9 cellular contexts compared by ENCODE assay signal in the genomic region with DNA sequence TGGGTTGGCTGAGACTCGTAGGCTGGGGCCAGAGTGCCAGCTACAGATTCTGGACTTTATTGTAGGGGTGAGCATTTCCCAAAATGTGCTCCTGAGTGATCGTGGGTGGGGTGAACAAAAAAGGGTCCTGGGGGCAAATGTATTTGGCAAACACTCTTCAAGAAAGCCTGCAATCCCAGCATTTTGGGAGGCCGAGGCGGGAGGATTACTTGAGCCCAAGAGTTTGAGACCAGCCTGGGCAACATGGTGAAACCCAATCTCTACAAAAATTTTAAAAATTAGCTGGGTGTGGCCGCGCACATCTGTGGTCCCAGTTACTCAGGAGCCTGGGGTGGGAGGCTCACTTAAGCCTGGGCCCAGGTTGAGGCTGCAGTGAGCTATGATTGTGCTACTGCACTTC. TPM values are rescaled to one million over a fixed set of nuclear protein-coding genes. Genes with fewer than 3 reads are reported as not detected.
DNase-seq lines count a peak whose midpoint lies in the region; ATAC-seq and TF ChIP-seq lines count a peak whose summit lies in the region.
"Had no signal": no experiment of that assay in that cellular context is flagged by ENCODE, and none has a peak within 500 bp of the region (broad histone marks: within the 10 kb centered on the region; RNA-seq: fewer than 3 reads in every experiment).

No MANE protein-coding gene starts in this region.

- H3K36me3 ChIP-seq in Peyer's patch (no peaks in the 10 kb centered on the region), rectal smooth muscle tissue (ENCODE audit: control insufficient read depth, insufficient read depth, low read length) (no peaks in the 10 kb centered on the region)
- H3K36me3 ChIP-seq: brain microvascular endothelial cell had no signal

- H3K27me3 ChIP-seq in Peyer's patch (no peaks in the 10 kb centered on the region), rectal smooth muscle tissue (ENCODE audit: control insufficient read depth, insufficient read depth, low read length) (no peaks in the 10 kb centered on the region)
- H3K27me3 ChIP-seq: brain microvascular endothelial cell had no signal

- peaks cover 12 to 24% (median 17%) of the 10 kb centered on the region in 4 donors for H3K4me1 ChIP-seq in Peyer's patch
- H3K4me1 ChIP-seq in rectal smooth muscle tissue (ENCODE audit: control insufficient read depth, insufficient read depth, low read length), result peaks cover 6% of the 10 kb centered on the region

- H3K9me3 Mint-ChIP-seq in CD14-positive monocyte (peaks cover 0 to 2% (median 0%) of the 10 kb centered on the region in 7 donors), glutamatergic neuron (ENCODE audit: unreplicated experiment) (peaks cover 7% of the 10 kb centered on the region)

- no peak for TF ChIP-seq CTCF in CD14-positive monocyte (IDR thresholded peaks at IDR 0.05)
- no peak for TF ChIP-seq CTCF in Peyer's patch (IDR thresholded peaks at IDR 0.05)
- TF ChIP-seq CTCF in glutamatergic neuron (IDR thresholded peaks at IDR 0.05; ENCODE audit: partially characterized antibody, unreplicated experiment), result no peak

- intact Hi-C loops in CD14-positive monocyte (cut with micrococcal nuclease), result loop anchor here (10.0 kb wide), 2 partner anchors 52 to 58 kb away; partner anchors contain the start of genes CDKN2AIPNL (in 1 of the 2) and JADE2 (in 1 of the 2)

- TF ChIP-seq POLR2A in Peyer's patch (IDR thresholded peaks at IDR 0.05), result no peak

- peaks cover 1 to 9% (median 2%) of the 10 kb centered on the region in 3 donors for H3K27me3 Mint-ChIP-seq in CD14-positive monocyte (ENCODE audit: low read depth in 3 of 3)
- H3K27me3 Mint-ChIP-seq in glutamatergic neuron (ENCODE audit: unreplicated experiment), result peaks cover 8% of the 10 kb centered on the region

- H3K9me3 ChIP-seq in Peyer's patch, result no peaks in the 10 kb centered on the region

- ATAC-seq in esophagus mucosa, result no peak

- H3K27ac Mint-ChIP-seq in CD14-positive monocyte (peak overlapping the region in 4 of 7 donors; percentile 91 to 94 (median 92)), glutamatergic neuron (ENCODE audit: unreplicated experiment) (no peak overlapping the region)

- peak overlapping the region; percentile 80 to 91 for H3K4me3 Mint-ChIP-seq in CD14-positive monocyte
- H3K4me3 Mint-ChIP-seq in glutamatergic neuron (ENCODE audit: unreplicated experiment), result peak overlapping the region; percentile 69

- no peak overlapping the region for H3K9ac ChIP-seq in rectal smooth muscle tissue (ENCODE audit: low read length)

- peak overlapping the region; percentile 85 to 97 (median 96) for H3K27ac ChIP-seq in Peyer's patch
- peak overlapping the region; percentile 98 for H3K27ac ChIP-seq in rectal smooth muscle tissue (ENCODE audit: low read depth, low read length)

- DNase-seq in CD14-positive monocyte (ENCODE audit: low spot score) (no peak), Peyer's patch (no peak), glutamatergic neuron (no peak), AML-193 (lab: John Stamatoyannopoulos, UW) (no peak), COR-L47 (lab: John Stamatoyannopoulos, UW) (no peak), DMS79 treated with DMSO at 0.1 percent for 48 hours (lab: John Stamatoyannopoulos, UW) (no peak)

- peaks cover 34% of the 10 kb centered on the region for H3K4me1 Mint-ChIP-seq in CD14-positive monocyte
- peaks cover 5% of the 10 kb centered on the region for H3K4me1 Mint-ChIP-seq in glutamatergic neuron (ENCODE audit: low read depth, unreplicated experiment)

- H3K4me3 ChIP-seq in Peyer's patch, result peak overlapping the region in 2 of 4 donors; percentile 51 to 58
- H3K4me3 ChIP-seq in rectal smooth muscle tissue (ENCODE audit: low read length), result peak overlapping the region; percentile 85

- H3K36me3 Mint-ChIP-seq in CD14-positive monocyte (peaks cover 0 to 3% of the 10 kb centered on the region in 2 donors), glutamatergic neuron (ENCODE audit: unreplicated experiment) (no peaks in the 10 kb centered on the region)

RNA-seq across cellular contexts. Expression of gene CDKN2AIPNL, which starts 55.5 kb away (rescaled TPM):
- 10 to 100 TPM; 15.0 to 20.0 TPM for polyA plus RNA-seq in CD14-positive monocyte
- total RNA-seq in Peyer's patch (10 to 100 TPM; 13.1 to 25.9 (median 21.9) TPM), glutamatergic neuron (ENCODE audit: unreplicated experiment) (41.3 TPM), esophagus mucosa (19.4 TPM)

RNA-seq across cellular contexts. Expression of gene JADE2, which starts 58.2 kb away (rescaled TPM):
- 1 to 10 TPM; 2.1 to 3.1 TPM for polyA plus RNA-seq in CD14-positive monocyte
- total RNA-seq in Peyer's patch (10 to 100 TPM; 51.5 to 77.6 (median 57.4) TPM), glutamatergic neuron (ENCODE audit: unreplicated experiment) (2.1 TPM), esophagus mucosa (12.9 TPM)
